In the genomic region with DNA sequence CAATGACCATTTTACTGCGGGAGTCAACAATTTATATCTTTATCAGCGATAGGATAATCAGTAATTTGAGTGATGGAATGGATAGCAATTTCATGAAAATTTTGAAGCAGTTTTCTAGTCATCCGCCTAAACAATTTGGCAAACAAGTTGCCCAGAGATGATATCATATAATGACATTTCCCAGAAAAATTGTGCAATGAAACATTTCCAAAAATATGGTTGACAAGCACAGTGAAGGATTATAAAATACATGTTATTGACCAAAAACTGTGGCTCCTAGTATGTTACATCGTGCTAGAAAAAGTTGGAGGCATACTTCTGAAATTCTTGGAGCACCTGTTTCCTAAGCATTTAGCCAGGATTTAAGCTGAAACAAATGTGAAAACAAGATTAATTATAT, we compare ENCODE assay signal across 17 cellular contexts.
"Had no signal": no experiment of that assay in that cellular context is flagged by ENCODE, and none has a peak within 500 bp of the region (broad histone marks: within the 10 kb centered on the region; RNA-seq: fewer than 3 reads in every experiment).

No MANE protein-coding gene starts in this region.

- ATAC-seq: activated CD4-positive, CD25-positive, alpha-beta regulatory T cell treated with anti-CD3 and anti-CD28 coated beads, Interleukin-2, amount 50 U/mL, for 24 hours; activated CD8-positive, alpha-beta T cell treated with anti-CD3 and anti-CD28 coated beads, Interleukin-2, amount 10 ng/mL, durations not matched to agents 7 days and 5 days; activated naive CD8-positive, alpha-beta T cell treated with anti-CD3 and anti-CD28 coated beads, Interleukin-2, amount 50 U/mL, for 24 hours; effector memory CD8-positive, alpha-beta T cell; heart right ventricle; mucosa of descending colon; naive thymus-derived CD4-positive, alpha-beta T cell had no signal

- H3K4me1 ChIP-seq: upper lobe of left lung had no signal

- H3K27ac ChIP-seq: esophagus squamous epithelium, ovary, thoracic aorta, upper lobe of left lung had no signal

- DNase-seq: activated CD4-positive, alpha-beta T cell treated with anti-CD3 and anti-CD28 coated beads, Interleukin-2, amount 10 ng/mL, durations not matched to agents 7 days and 5 days; activated CD8-positive, alpha-beta T cell treated with anti-CD3 and anti-CD28 coated beads, Interleukin-2, amount 10 ng/mL, durations not matched to agents 7 days and 5 days; activated naive CD4-positive, alpha-beta T cell treated with anti-CD3 and anti-CD28 coated beads, Interleukin-2, amount 10 ng/mL, durations not matched to agents 7 days and 5 days; activated naive CD8-positive, alpha-beta T cell treated with anti-CD3 and anti-CD28 coated beads, Interleukin-2, amount 50 U/mL, for 24 hours; activated T-cell treated with anti-CD3 and anti-CD28 coated beads, Interleukin-2, amount 50 U/mL, for 24 hours; aorta; dermis blood vessel endothelial cell; effector memory CD8-positive, alpha-beta T cell; esophagus squamous epithelium; heart right ventricle; mesenchymal stem cell; mucosa of descending colon; naive thymus-derived CD4-positive, alpha-beta T cell; ovary; upper lobe of left lung had no signal

- H3K36me3 ChIP-seq: ovary, thoracic aorta had no signal

- H3K27me3 ChIP-seq: esophagus squamous epithelium, heart right ventricle, ovary, upper lobe of left lung had no signal

- H3K4me3 ChIP-seq: esophagus squamous epithelium, heart right ventricle, mucosa of descending colon, ovary, thoracic aorta, upper lobe of left lung had no signal

- H3K9me3 ChIP-seq: esophagus squamous epithelium, heart right ventricle, mucosa of descending colon, ovary, thoracic aorta, upper lobe of left lung had no signal
